ENCODE assay signal across 3 cellular contexts in the genomic region with DNA sequence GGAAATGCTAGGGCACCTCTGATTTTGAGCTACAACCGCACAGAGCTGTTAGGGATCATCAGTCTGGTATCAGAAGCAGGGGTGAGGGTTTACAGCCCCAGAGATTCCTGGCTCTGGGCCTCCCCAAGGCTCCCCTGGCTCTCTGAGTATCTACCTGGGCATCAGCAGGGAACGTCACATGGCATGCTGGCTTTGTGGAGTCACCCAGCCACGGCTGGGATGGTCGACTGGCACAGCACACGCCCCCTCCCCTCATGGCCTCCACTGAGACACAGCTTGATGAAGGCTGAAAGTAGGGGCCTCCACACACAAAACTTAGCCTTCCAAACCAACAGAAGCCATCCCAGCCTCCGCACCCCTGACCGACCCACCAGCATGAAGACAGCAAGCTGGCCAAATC.
TF ChIP-seq lines count a peak whose summit lies in the region.

No MANE protein-coding gene starts in this region.

TF ChIP-seq in SK-N-SH, 30 proteins besides CTCF, POLR2A, EP300 and RAD21:
- no peak for TF ChIP-seq MEF2A (IDR thresholded peaks at IDR 0.05; ENCODE audit: borderline replicate concordance, low read depth)
- TF ChIP-seq MXI1 (IDR thresholded peaks at IDR 0.05; ENCODE audit: low read depth, low read length): no peak
- no peak for TF ChIP-seq SIN3A (IDR thresholded peaks at IDR 0.05; ENCODE audit: borderline replicate concordance, low read depth, low read length)
- no peak for TF ChIP-seq POLR2AphosphoS5 (IDR thresholded peaks at IDR 0.05; ENCODE audit: low read depth, low read length)
- TF ChIP-seq TEAD4 (IDR thresholded peaks at IDR 0.05; ENCODE audit: borderline replicate concordance, insufficient read depth): no peak
- TF ChIP-seq, protein P1, sequence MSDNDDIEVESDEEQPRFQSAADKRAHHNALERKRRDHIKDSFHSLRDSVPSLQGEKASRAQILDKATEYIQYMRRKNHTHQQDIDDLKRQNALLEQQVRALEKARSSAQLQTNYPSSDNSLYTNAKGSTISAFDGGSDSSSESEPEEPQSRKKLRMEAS (IDR thresholded peaks at IDR 0.05; ENCODE audit: low read depth): no peak
- TF ChIP-seq RFX5 (IDR thresholded peaks at IDR 0.05; ENCODE audit: low read length): no peak
- no peak for TF ChIP-seq RXRA (IDR thresholded peaks at IDR 0.05; ENCODE audit: borderline replicate concordance, low read depth)
- no peak for TF ChIP-seq FOXM1 (IDR thresholded peaks at IDR 0.05; ENCODE audit: low read depth)
- TF ChIP-seq, protein P2, sequence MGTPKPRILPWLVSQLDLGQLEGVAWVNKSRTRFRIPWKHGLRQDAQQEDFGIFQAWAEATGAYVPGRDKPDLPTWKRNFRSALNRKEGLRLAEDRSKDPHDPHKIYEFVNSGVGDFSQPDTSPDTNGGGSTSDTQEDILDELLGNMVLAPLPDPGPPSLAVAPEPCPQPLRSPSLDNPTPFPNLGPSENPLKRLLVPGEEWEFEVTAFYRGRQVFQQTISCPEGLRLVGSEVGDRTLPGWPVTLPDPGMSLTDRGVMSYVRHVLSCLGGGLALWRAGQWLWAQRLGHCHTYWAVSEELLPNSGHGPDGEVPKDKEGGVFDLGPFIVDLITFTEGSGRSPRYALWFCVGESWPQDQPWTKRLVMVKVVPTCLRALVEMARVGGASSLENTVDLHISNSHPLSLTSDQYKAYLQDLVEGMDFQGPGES (IDR thresholded peaks at IDR 0.05; ENCODE audit: low read depth, low read length): no peak
- TF ChIP-seq JUND (IDR thresholded peaks at IDR 0.05): no peak
- TF ChIP-seq, protein P3, sequence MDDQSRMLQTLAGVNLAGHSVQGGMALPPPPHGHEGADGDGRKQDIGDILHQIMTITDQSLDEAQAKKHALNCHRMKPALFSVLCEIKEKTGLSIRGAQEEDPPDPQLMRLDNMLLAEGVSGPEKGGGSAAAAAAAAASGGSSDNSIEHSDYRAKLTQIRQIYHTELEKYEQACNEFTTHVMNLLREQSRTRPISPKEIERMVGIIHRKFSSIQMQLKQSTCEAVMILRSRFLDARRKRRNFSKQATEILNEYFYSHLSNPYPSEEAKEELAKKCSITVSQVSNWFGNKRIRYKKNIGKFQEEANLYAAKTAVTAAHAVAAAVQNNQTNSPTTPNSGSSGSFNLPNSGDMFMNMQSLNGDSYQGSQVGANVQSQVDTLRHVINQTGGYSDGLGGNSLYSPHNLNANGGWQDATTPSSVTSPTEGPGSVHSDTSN (IDR thresholded peaks at IDR 0.05): no peak
- TF ChIP-seq FOSL2 (IDR thresholded peaks at IDR 0.05; ENCODE audit: borderline replicate concordance, low read depth): no peak
- TF ChIP-seq, protein P4, sequence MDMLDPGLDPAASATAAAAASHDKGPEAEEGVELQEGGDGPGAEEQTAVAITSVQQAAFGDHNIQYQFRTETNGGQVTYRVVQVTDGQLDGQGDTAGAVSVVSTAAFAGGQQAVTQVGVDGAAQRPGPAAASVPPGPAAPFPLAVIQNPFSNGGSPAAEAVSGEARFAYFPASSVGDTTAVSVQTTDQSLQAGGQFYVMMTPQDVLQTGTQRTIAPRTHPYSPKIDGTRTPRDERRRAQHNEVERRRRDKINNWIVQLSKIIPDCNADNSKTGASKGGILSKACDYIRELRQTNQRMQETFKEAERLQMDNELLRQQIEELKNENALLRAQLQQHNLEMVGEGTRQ (IDR thresholded peaks at IDR 0.05; ENCODE audit: borderline replicate concordance, low read depth, low read length): no peak
- no peak for TF ChIP-seq ELF1 (IDR thresholded peaks at IDR 0.05)
TF ChIP-seq in SK-N-SH: peak in this region for 0.

TF ChIP-seq in SK-N-SH treated with all-trans-retinoic acid at 6 μM for 48 hours, 23 proteins besides CTCF, POLR2A, EP300 and RAD21:
- TF ChIP-seq TOX (CRISPR knock-in tag; IDR thresholded peaks at IDR 0.05; ENCODE audit: borderline replicate concordance) (no peak), PPARA (CRISPR knock-in tag; IDR thresholded peaks at IDR 0.05; ENCODE audit: borderline replicate concordance) (no peak), ISL1 (CRISPR knock-in tag; IDR thresholded peaks at IDR 0.05) (no peak), ZNF8 (CRISPR knock-in tag; IDR thresholded peaks at IDR 0.05) (no peak), CSDC2 (CRISPR knock-in tag; IDR thresholded peaks at IDR 0.05) (no peak), ZFP3 (CRISPR knock-in tag; IDR thresholded peaks at IDR 0.05) (no peak), ZFP30 (CRISPR knock-in tag; IDR thresholded peaks at IDR 0.05) (no peak), OSR1 (CRISPR knock-in tag; IDR thresholded peaks at IDR 0.05) (no peak), TCF4 (CRISPR knock-in tag; IDR thresholded peaks at IDR 0.05; ENCODE audit: borderline replicate concordance) (no peak)
- TF ChIP-seq, protein P5, sequence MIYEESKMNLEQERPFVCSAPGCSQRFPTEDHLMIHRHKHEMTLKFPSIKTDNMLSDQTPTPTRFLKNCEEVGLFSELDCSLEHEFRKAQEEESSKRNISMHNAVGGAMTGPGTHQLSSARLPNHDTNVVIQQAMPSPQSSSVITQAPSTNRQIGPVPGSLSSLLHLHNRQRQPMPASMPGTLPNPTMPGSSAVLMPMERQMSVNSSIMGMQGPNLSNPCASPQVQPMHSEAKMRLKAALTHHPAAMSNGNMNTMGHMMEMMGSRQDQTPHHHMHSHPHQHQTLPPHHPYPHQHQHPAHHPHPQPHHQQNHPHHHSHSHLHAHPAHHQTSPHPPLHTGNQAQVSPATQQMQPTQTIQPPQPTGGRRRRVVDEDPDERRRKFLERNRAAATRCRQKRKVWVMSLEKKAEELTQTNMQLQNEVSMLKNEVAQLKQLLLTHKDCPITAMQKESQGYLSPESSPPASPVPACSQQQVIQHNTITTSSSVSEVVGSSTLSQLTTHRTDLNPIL (CRISPR knock-in tag; IDR thresholded peaks at IDR 0.05; ENCODE audit: low read depth): no peak

TF ChIP-seq in WTC11, 78 proteins besides CTCF, POLR2A, EP300 and RAD21:
- TF ChIP-seq, protein P6, sequence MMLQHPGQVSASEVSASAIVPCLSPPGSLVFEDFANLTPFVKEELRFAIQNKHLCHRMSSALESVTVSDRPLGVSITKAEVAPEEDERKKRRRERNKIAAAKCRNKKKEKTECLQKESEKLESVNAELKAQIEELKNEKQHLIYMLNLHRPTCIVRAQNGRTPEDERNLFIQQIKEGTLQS (CRISPR knock-in tag; conservative IDR thresholded peaks at IDR 0.05): no peak
- TF ChIP-seq NR2C2 (CRISPR knock-in tag; IDR thresholded peaks at IDR 0.05) (no peak), EMX1 (CRISPR knock-in tag; IDR thresholded peaks at IDR 0.05) (no peak)
